2 cellular contexts compared by ENCODE assay signal in the genomic region with DNA sequence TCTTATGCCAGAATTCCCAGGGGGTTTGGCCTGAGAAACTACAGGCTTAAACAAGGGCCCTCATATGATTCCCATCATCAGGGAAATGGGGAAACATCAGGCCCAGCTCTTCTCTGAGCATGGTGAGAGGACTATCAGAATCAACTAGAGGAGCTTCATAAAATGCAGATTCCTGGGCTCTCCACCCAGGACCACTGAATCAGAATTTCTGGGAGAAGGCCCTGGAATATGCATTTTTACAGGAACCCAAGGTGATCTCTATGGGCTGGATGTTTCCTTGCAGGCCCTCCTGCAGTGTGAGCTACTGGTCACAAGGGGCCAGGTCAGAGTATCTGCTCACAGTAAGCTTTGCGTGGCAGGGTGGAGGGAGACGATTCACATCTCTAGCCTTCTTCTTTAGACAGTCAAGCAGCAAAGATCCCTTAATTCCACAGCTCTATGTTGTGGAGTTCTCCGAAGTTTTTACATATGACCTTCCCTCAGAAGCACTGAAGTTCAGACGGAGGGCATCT.
TF ChIP-seq lines count a peak whose summit lies in the region.

No MANE protein-coding gene starts in this region.

TF ChIP-seq in HCT116, 20 proteins besides CTCF, POLR2A, EP300 and RAD21:
- TF ChIP-seq REST (IDR thresholded peaks at IDR 0.05; ENCODE audit: low read depth) (no peak), FOSL1 (IDR thresholded peaks at IDR 0.05; ENCODE audit: low read depth) (no peak), POLR2AphosphoS5 (IDR thresholded peaks at IDR 0.05; ENCODE audit: low read depth, low read length) (no peak), CEBPB (IDR thresholded peaks at IDR 0.05; ENCODE audit: low read depth) (no peak), JUND (IDR thresholded peaks at IDR 0.05) (no peak), SRF (IDR thresholded peaks at IDR 0.05; ENCODE audit: low read depth) (no peak), YY1 (IDR thresholded peaks at IDR 0.05; ENCODE audit: extremely low read depth, insufficient replicate concordance, low read depth, low read length) (no peak), ELF1 (IDR thresholded peaks at IDR 0.05; ENCODE audit: borderline replicate concordance, low read depth) (no peak), EZH2 (IDR thresholded peaks at IDR 0.05) (no peak), EGR1 (IDR thresholded peaks at IDR 0.05; ENCODE audit: low read depth) (no peak), ZFX (IDR thresholded peaks at IDR 0.05) (no peak), ATF3 (IDR thresholded peaks at IDR 0.05) (no peak), SP1 (IDR thresholded peaks at IDR 0.05; ENCODE audit: low read depth) (no peak), ZNF274 (IDR thresholded peaks at IDR 0.05; ENCODE audit: low read depth, low read length) (no peak), TCF7L2 (IDR thresholded peaks at IDR 0.05; ENCODE audit: borderline replicate concordance, extremely low read depth, insufficient read depth, insufficient read length) (no peak), SIN3A (IDR thresholded peaks at IDR 0.05; ENCODE audit: low read depth) (no peak), MAX (IDR thresholded peaks at IDR 0.05) (no peak)
TF ChIP-seq in HCT116: peak in this region for 0.

TF ChIP-seq in WTC11, 78 proteins besides CTCF, POLR2A, EP300 and RAD21:
- no peak for TF ChIP-seq HMGA2 (CRISPR knock-in tag; IDR thresholded peaks at IDR 0.05)
- TF ChIP-seq PREB (CRISPR knock-in tag; IDR thresholded peaks at IDR 0.05; ENCODE audit: borderline replicate concordance): no peak
- no peak for TF ChIP-seq FOXP1 (CRISPR knock-in tag; IDR thresholded peaks at IDR 0.05; ENCODE audit: borderline replicate concordance)
- TF ChIP-seq, protein P1, sequence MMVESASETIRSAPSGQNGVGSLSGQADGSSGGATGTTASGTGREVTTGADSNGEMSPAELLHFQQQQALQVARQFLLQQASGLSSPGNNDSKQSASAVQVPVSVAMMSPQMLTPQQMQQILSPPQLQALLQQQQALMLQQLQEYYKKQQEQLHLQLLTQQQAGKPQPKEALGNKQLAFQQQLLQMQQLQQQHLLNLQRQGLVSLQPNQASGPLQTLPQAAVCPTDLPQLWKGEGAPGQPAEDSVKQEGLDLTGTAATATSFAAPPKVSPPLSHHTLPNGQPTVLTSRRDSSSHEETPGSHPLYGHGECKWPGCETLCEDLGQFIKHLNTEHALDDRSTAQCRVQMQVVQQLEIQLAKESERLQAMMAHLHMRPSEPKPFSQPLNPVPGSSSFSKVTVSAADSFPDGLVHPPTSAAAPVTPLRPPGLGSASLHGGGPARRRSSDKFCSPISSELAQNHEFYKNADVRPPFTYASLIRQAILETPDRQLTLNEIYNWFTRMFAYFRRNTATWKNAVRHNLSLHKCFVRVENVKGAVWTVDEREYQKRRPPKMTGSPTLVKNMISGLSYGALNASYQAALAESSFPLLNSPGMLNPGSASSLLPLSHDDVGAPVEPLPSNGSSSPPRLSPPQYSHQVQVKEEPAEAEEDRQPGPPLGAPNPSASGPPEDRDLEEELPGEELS (CRISPR knock-in tag; IDR thresholded peaks at IDR 0.05): no peak
- TF ChIP-seq E2F4 (CRISPR knock-in tag; IDR thresholded peaks at IDR 0.05; ENCODE audit: borderline replicate concordance, low read depth): no peak
- TF ChIP-seq RELA (CRISPR knock-in tag; IDR thresholded peaks at IDR 0.05; ENCODE audit: borderline replicate concordance): no peak
- TF ChIP-seq MYBL2 (CRISPR knock-in tag; IDR thresholded peaks at IDR 0.05): no peak
- TF ChIP-seq, protein P2, sequence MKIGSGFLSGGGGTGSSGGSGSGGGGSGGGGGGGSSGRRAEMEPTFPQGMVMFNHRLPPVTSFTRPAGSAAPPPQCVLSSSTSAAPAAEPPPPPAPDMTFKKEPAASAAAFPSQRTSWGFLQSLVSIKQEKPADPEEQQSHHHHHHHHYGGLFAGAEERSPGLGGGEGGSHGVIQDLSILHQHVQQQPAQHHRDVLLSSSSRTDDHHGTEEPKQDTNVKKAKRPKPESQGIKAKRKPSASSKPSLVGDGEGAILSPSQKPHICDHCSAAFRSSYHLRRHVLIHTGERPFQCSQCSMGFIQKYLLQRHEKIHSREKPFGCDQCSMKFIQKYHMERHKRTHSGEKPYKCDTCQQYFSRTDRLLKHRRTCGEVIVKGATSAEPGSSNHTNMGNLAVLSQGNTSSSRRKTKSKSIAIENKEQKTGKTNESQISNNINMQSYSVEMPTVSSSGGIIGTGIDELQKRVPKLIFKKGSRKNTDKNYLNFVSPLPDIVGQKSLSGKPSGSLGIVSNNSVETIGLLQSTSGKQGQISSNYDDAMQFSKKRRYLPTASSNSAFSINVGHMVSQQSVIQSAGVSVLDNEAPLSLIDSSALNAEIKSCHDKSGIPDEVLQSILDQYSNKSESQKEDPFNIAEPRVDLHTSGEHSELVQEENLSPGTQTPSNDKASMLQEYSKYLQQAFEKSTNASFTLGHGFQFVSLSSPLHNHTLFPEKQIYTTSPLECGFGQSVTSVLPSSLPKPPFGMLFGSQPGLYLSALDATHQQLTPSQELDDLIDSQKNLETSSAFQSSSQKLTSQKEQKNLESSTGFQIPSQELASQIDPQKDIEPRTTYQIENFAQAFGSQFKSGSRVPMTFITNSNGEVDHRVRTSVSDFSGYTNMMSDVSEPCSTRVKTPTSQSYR (CRISPR knock-in tag; IDR thresholded peaks at IDR 0.05): no peak
- TF ChIP-seq ZNF423 (CRISPR knock-in tag; IDR thresholded peaks at IDR 0.05): no peak
- no peak for TF ChIP-seq KAT7 (CRISPR knock-in tag; IDR thresholded peaks at IDR 0.05; ENCODE audit: borderline replicate concordance)
- no peak for TF ChIP-seq ZNF121 (CRISPR knock-in tag; IDR thresholded peaks at IDR 0.05)
- TF ChIP-seq EMX1 (CRISPR knock-in tag; IDR thresholded peaks at IDR 0.05): no peak
- no peak for TF ChIP-seq NFATC4 (CRISPR knock-in tag; IDR thresholded peaks at IDR 0.05)
- TF ChIP-seq, protein P3, sequence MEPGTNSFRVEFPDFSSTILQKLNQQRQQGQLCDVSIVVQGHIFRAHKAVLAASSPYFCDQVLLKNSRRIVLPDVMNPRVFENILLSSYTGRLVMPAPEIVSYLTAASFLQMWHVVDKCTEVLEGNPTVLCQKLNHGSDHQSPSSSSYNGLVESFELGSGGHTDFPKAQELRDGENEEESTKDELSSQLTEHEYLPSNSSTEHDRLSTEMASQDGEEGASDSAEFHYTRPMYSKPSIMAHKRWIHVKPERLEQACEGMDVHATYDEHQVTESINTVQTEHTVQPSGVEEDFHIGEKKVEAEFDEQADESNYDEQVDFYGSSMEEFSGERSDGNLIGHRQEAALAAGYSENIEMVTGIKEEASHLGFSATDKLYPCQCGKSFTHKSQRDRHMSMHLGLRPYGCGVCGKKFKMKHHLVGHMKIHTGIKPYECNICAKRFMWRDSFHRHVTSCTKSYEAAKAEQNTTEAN (CRISPR knock-in tag; IDR thresholded peaks at IDR 0.05): no peak
TF ChIP-seq in WTC11: peak in this region for 0.
